ENCODE assay signal across 9 cellular contexts in the genomic region with DNA sequence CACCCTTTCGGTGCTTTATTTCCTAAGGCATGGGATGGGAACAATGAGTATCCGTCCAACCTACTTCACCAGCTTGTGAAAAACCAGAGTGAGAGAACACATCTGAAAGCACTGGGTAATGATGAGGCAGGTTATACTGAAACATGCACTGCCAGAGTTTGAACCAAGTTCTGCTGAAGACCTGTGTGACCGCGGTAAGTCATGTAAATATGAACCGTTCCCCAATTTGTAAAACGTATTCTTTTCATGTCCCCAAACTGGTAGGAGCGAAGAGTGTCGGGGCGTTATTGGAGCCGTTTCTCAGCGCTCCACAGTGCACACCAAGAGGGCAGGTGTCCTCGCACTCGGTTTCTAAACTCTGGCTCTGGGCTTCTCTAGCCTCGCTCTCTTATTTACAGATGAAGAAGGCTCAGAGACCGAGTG. TPM values are rescaled to one million over a fixed set of nuclear protein-coding genes. Genes with fewer than 3 reads are reported as not detected.
A peak's percentile ranks its signal among the peaks of the same experiment; 100 is the strongest.
DNase-seq lines count a peak whose midpoint lies in the region; TF ChIP-seq lines count a peak whose summit lies in the region.
"Had no signal": no experiment of that assay in that cellular context is flagged by ENCODE, and none has a peak within 500 bp of the region (broad histone marks: within the 10 kb centered on the region; RNA-seq: fewer than 3 reads in every experiment).

No MANE protein-coding gene starts in this region.

- H3K4me2 ChIP-seq in DOHH2 (ENCODE audit: low read length) (peak overlapping the region; percentile 74), OCI-LY3 (ENCODE audit: low read length) (peak overlapping the region; percentile 77), fibroblast of lung (ENCODE audit: extremely low read depth, insufficient read depth, low read length) (peak overlapping the region; percentile 64), parathyroid adenoma (ENCODE audit: low read length) (peak overlapping the region; percentile 67)

- peak overlapping the region; percentile 91 for H3K4me3 ChIP-seq in DOHH2 (ENCODE audit: low read length)
- peak overlapping the region; percentile 97 for H3K4me3 ChIP-seq in OCI-LY3 (ENCODE audit: low read length)
- peak overlapping the region; percentile 26 to 54 (median 40) for H3K4me3 ChIP-seq in fibroblast of lung (replicated peaks in 1 of 4; ENCODE audit: control extremely low read depth in 1 of 4, insufficient read depth in 1 of 4, low read depth in 3 of 4, low read length in 4 of 4)
- peak overlapping the region; percentile 92 for H3K4me3 ChIP-seq in parathyroid adenoma (ENCODE audit: low read depth, low read length)

- H3K4me1 ChIP-seq in DOHH2 (ENCODE audit: control insufficient read depth, low read length) (peaks cover 12% of the 10 kb centered on the region), OCI-LY3 (ENCODE audit: low read length) (peaks cover 13% of the 10 kb centered on the region), fibroblast of lung (ENCODE audit: control insufficient read depth, extremely low read depth, insufficient read depth, low read length) (peaks cover 4% of the 10 kb centered on the region), parathyroid adenoma (peaks cover 3% of the 10 kb centered on the region)

- peak overlapping the region; percentile 40; the same call in 1 of the 2 replicates for H3K9ac ChIP-seq in OCI-LY3 (ENCODE audit: low read length)
- no peak overlapping the region for H3K9ac ChIP-seq in fibroblast of lung (ENCODE audit: insufficient read depth, low read length)
- H3K9ac ChIP-seq in parathyroid adenoma, result no peak overlapping the region

- H2AFZ ChIP-seq in OCI-LY3 (ENCODE audit: low read depth, low read length) (peak overlapping the region; percentile 99), fibroblast of lung (ENCODE audit: low read length) (peak overlapping the region; percentile 90), parathyroid adenoma (peak overlapping the region; percentile 84)

- peaks cover 38% of the 10 kb centered on the region for H3K36me3 ChIP-seq in DOHH2 (ENCODE audit: control insufficient read depth, low read length)
- H3K36me3 ChIP-seq in OCI-LY3 (replicated peaks; ENCODE audit: low read depth, low read length), result peaks cover 7% of the 10 kb centered on the region
- H3K36me3 ChIP-seq in fibroblast of lung (ENCODE audit: control insufficient read depth, insufficient read depth, low read length), result peaks cover 4% of the 10 kb centered on the region
- H3K36me3 ChIP-seq in parathyroid adenoma (ENCODE audit: control insufficient read depth, insufficient read depth, low read length), result no peaks in the 10 kb centered on the region

- H4K20me1 ChIP-seq in DOHH2 (ENCODE audit: control insufficient read depth, insufficient read depth, low read depth, low read length) (no peaks in the 10 kb centered on the region), OCI-LY3 (ENCODE audit: insufficient read depth, low read length) (no peaks in the 10 kb centered on the region), fibroblast of lung (ENCODE audit: control insufficient read depth, extremely low read depth, insufficient read depth, low read length) (no peaks in the 10 kb centered on the region)

- H3K79me2 ChIP-seq in DOHH2 (ENCODE audit: control insufficient read depth, low read length), result peaks cover 25% of the 10 kb centered on the region
- peaks cover 21% of the 10 kb centered on the region for H3K79me2 ChIP-seq in OCI-LY3 (ENCODE audit: low read length)
- H3K79me2 ChIP-seq in fibroblast of lung (ENCODE audit: control insufficient read depth, insufficient read depth, low read length), result peaks cover 17% of the 10 kb centered on the region
- peaks cover 12% of the 10 kb centered on the region for H3K79me2 ChIP-seq in parathyroid adenoma

- TF ChIP-seq CTCF in DOHH2 (IDR thresholded peaks at IDR 0.05; ENCODE audit: low read depth, low read length, poor library complexity, severe bottlenecking), result no peak
- TF ChIP-seq CTCF in OCI-LY3 (IDR thresholded peaks at IDR 0.05; ENCODE audit: low read depth, low read length), result no peak
- TF ChIP-seq CTCF in fibroblast of lung (conservative IDR thresholded peaks at IDR 0.05 in 1 of 2, IDR thresholded peaks at IDR 0.05 in 1 of 2; ENCODE audit: low read depth in 1 of 2, low read length in 2 of 2), result no peak
- TF ChIP-seq CTCF in parathyroid adenoma (IDR thresholded peaks at IDR 0.05), result no peak
- no peak for TF ChIP-seq CTCF in GM13977 (IDR thresholded peaks at IDR 0.05; ENCODE audit: extremely low read depth, insufficient read depth, missing control alignments)

- no peaks in the 10 kb centered on the region for H3K9me2 ChIP-seq in DOHH2 (replicated peaks; ENCODE audit: control insufficient read depth, low read length)

- H3K27ac ChIP-seq in DOHH2 (ENCODE audit: low read depth, low read length) (peak overlapping the region; percentile 40; the same call in 1 of the 2 replicates), OCI-LY3 (ENCODE audit: low read length) (peak overlapping the region; percentile 47), fibroblast of lung (ENCODE audit: insufficient read depth, low read length) (peak overlapping the region; percentile 23), parathyroid adenoma (peak overlapping the region; percentile 85)

- H3K9me3 ChIP-seq in DOHH2 (ENCODE audit: control insufficient read depth, insufficient read depth, low read length) (peaks cover 7% of the 10 kb centered on the region), OCI-LY3 (ENCODE audit: insufficient read depth, low read length) (no peaks in the 10 kb centered on the region), fibroblast of lung (ENCODE audit: control insufficient read depth, insufficient read depth, low read depth, low read length) (no peaks in the 10 kb centered on the region), parathyroid adenoma (ENCODE audit: control insufficient read depth, low read length) (no peaks in the 10 kb centered on the region)

- H3F3A ChIP-seq in DOHH2 (ENCODE audit: control insufficient read depth, insufficient read depth), result no peaks in the 10 kb centered on the region

- in situ Hi-C loops in GM13977 (cut with MboI; ENCODE audit: low pct_unique_long_range_greater_than_20kb, low sequenced_read_pairs, unreplicated experiment), result no loop called here

- no peaks in the 10 kb centered on the region for H3K27me3 ChIP-seq in DOHH2 (ENCODE audit: control insufficient read depth, low read length)
- no peaks in the 10 kb centered on the region for H3K27me3 ChIP-seq in OCI-LY3 (ENCODE audit: low read depth, low read length)
- no peaks in the 10 kb centered on the region for H3K27me3 ChIP-seq in fibroblast of lung (ENCODE audit: control insufficient read depth, insufficient read depth, low read length)
- no peaks in the 10 kb centered on the region for H3K27me3 ChIP-seq in parathyroid adenoma (ENCODE audit: control insufficient read depth, insufficient read depth, low read length)

- DNase-seq in fibroblast of lung (ENCODE audit: low read depth in 2 of 2) (no peak), Kasumi-1 (lab: John Stamatoyannopoulos, UW) (no peak), GM13977 (ENCODE audit: low spot score) (no peak), NCI-H2196 treated with DMSO at 0.1 percent for 48 hours (lab: John Stamatoyannopoulos, UW; ENCODE audit: unreplicated experiment) (no peak), GF-D8 (lab: John Stamatoyannopoulos, UW) (no peak)

RNA-seq across cellular contexts. Expression of a gene that starts 0.8 kb away (rescaled TPM):
- 46.9 and 51.9 TPM in 2 replicates for total RNA-seq in fibroblast of lung
- polyA plus RNA-seq in fibroblast of lung, result 39.5 and 47.7 TPM in 2 replicates
- 27.1 and 35.2 TPM in 2 replicates for polyA plus RNA-seq in fibroblast of lung (2012)
- 3.9 and 7.0 TPM in 2 replicates for polyA minus RNA-seq in fibroblast of lung (ENCODE audit: low replicate concordance)

RNA-seq across cellular contexts. Expression of a gene that starts 33.3 kb away (rescaled TPM):
- total RNA-seq in fibroblast of lung, result not detected in 2 replicates
- polyA plus RNA-seq in fibroblast of lung, result not detected in 2 replicates
- not detected in 2 replicates for polyA plus RNA-seq in fibroblast of lung (2012)
- not detected in 2 replicates for polyA minus RNA-seq in fibroblast of lung (ENCODE audit: low replicate concordance)
- polyA plus RNA-seq: IgD-negative memory B cell had no signal

Comparison
In these comparisons a context has a peak if more than half of its experiments do, and no peak if none do; other contexts are left out.
1. H3K27ac ChIP-seq: peak in every context shown above with its lines; median percentile 85 in parathyroid adenoma; 47 in OCI-LY3; 40 in DOHH2; 23 in fibroblast of lung.
2. H3K4me3 ChIP-seq: peak in every context shown above with its lines; median percentile 97 in OCI-LY3; 92 in parathyroid adenoma; 91 in DOHH2; 40 in fibroblast of lung.